Comparison of ENCODE assay signal across 14 cellular contexts in the genomic region with DNA sequence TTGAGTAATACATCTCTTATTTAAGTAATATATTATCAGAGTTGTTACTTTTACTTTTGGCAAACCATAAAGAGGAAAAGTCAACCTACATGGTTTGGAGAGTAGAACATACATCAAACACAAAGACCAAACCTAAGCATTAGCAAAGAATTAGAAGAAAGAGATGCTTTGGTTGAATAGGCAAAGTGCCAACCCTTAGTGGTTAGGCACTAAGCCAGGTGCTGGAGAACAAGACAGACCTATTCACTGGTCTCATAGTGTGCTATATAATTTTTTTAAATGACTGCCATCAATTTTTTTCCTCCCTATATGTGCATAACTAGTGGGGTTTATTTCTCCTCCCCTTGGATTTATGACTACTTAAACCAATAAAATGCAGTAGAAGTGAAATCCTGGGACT.
A peak's percentile ranks its signal among the peaks of the same experiment; 100 is the strongest.
DNase-seq lines count a peak whose midpoint lies in the region; TF ChIP-seq lines count a peak whose summit lies in the region.
"Had no signal": no experiment of that assay in that cellular context is flagged by ENCODE, and none has a peak within 500 bp of the region (broad histone marks: within the 10 kb centered on the region; RNA-seq: fewer than 3 reads in every experiment).

No MANE protein-coding gene starts in this region.

- no peak for TF ChIP-seq POLR2A in ovary (IDR thresholded peaks at IDR 0.05)

- H3K4me3 ChIP-seq in right atrium auricular region (no peak overlapping the region), ovary (no peak overlapping the region)

- H3K27me3 ChIP-seq in right atrium auricular region (no peaks in the 10 kb centered on the region), ovary (no peaks in the 10 kb centered on the region)

- H3K36me3 ChIP-seq in right atrium auricular region (no peaks in the 10 kb centered on the region), ovary (no peaks in the 10 kb centered on the region)

- H3K4me1 ChIP-seq in right atrium auricular region (no peaks in the 10 kb centered on the region), ovary (ENCODE audit: insufficient read depth) (no peaks in the 10 kb centered on the region)

- TF ChIP-seq EP300 in ovary (IDR thresholded peaks at IDR 0.05), result no peak

- DNase-seq in DMS53 (lab: John Stamatoyannopoulos, UW), result peak; percentile 3
- no peak for DNase-seq in DMS53 treated with DMSO at 0.1 percent for 48 hours (lab: John Stamatoyannopoulos, UW; ENCODE audit: unreplicated experiment)
- DNase-seq in LoVo (ENCODE audit: low spot score), result peak; percentile 63
- DNase-seq in SK-MEL-5 (ENCODE audit: low read depth, low spot score), result peak; percentile 66
- DNase-seq in kidney tubule cell (ENCODE audit: low spot score), result peak; percentile 56
- no peak for DNase-seq in right atrium auricular region (ENCODE audit: low spot score)
- no peak for DNase-seq in NCI-H526 treated with DMSO at 0.1 percent for 48 hours (lab: John Stamatoyannopoulos, UW)
- DNase-seq in ovary, result no peak
- DNase-seq: 8988T; activated CD4-positive, alpha-beta T cell treated with anti-CD3 and anti-CD28 coated beads, Interleukin-2, amount 10 ng/mL, durations not matched to agents 24 days and 14 days; Kasumi-1; kidney; nephron progenitor cell; NK-92 treated with Interleukin-12 subunit alpha and Interleukin-12 subunit beta, amount 100 ng/mL, for 24 hours had no signal

- H3K9me3 ChIP-seq in right atrium auricular region (no peaks in the 10 kb centered on the region), ovary (no peaks in the 10 kb centered on the region)

- in situ Hi-C loops in SK-MEL-5 (cut with HindIII; ENCODE audit: low pct_unique_long_range_greater_than_20kb, low sequenced_read_pairs), result no loop called here

- H3K27ac ChIP-seq in right atrium auricular region (no peak overlapping the region), ovary (no peak overlapping the region)

- TF ChIP-seq CTCF in right atrium auricular region (IDR thresholded peaks at IDR 0.05), result no peak
- TF ChIP-seq CTCF in ovary (IDR thresholded peaks at IDR 0.05), result no peak

- intact Hi-C loops in ovary (cut with DNase I), result no loop called here

Comparison
In these comparisons a context has a peak if more than half of its experiments do, and no peak if none do; other contexts are left out.
1. DNase-seq: peak in DMS53 (single experiment), LoVo (single experiment), SK-MEL-5 (single experiment) and kidney tubule cell (single experiment); none in DMS53 treated with DMSO at 0.1 percent for 48 hours (single experiment), right atrium auricular region (single experiment), NCI-H526 treated with DMSO at 0.1 percent for 48 hours (single experiment) and ovary (0 of 5).